Comparison of ENCODE assay signal across 33 cellular contexts in genomic region chr21:25831300-25831699, GRCh38.
DNase-seq lines count a peak whose midpoint lies in the region; ATAC-seq and TF ChIP-seq lines count a peak whose summit lies in the region.
"Had no signal": no experiment of that assay in that cellular context is flagged by ENCODE, and none has a peak within 500 bp of the region (broad histone marks: within the 10 kb centered on the region; RNA-seq: fewer than 3 reads in every experiment).

No MANE protein-coding gene starts in this region.

- no peak overlapping the region for H3K27ac Mint-ChIP-seq in stimulated activated effector memory CD8-positive, alpha-beta T cell treated with anti-CD3 and anti-CD28 coated beads, Interleukin-12 subunit alpha, Interleukin-12 subunit beta, amount 100 ng/mL, for 72 hours
- H3K27ac Mint-ChIP-seq in Caco-2 (ENCODE audit: unreplicated experiment): no peak overlapping the region
- H3K27ac Mint-ChIP-seq: activated CD4-positive, alpha-beta T cell treated with anti-CD3 and anti-CD28 coated beads, Interleukin-2, amount 10 ng/mL, durations not matched to agents 7 days and 5 days; activated naive CD4-positive, alpha-beta T cell treated with anti-CD3 and anti-CD28 coated beads, Interleukin-2, amount 50 U/mL, for 72 hours; CD8-positive, alpha-beta memory T cell; IgD-negative memory B cell; naive thymus-derived CD4-positive, alpha-beta T cell had no signal

- peaks cover 0 to 19% (median 5%) of the 10 kb centered on the region in 3 donors for H3K9me3 ChIP-seq in tibial artery
- H3K9me3 ChIP-seq in Caco-2: no peaks in the 10 kb centered on the region; the same call in 1 of the 2 replicates
- H3K9me3 ChIP-seq: Peyer's patch, prostate gland, right lobe of liver, thyroid gland, vagina had no signal

- no peaks in the 10 kb centered on the region for H3K36me3 ChIP-seq in tibial artery
- H3K36me3 ChIP-seq in Caco-2 (ENCODE audit: control insufficient read depth, insufficient read depth, low read length): no peaks in the 10 kb centered on the region
- H3K36me3 ChIP-seq: ascending aorta, cardiac muscle cell, heart left ventricle, Peyer's patch, prostate gland, right lobe of liver, thyroid gland, vagina had no signal

- H3K27ac ChIP-seq in tibial artery: no peak overlapping the region
- H3K27ac ChIP-seq: ascending aorta, cardiac muscle cell, heart left ventricle, Peyer's patch, prostate gland, right lobe of liver, thyroid gland, vagina, VCaP had no signal

- no peaks in the 10 kb centered on the region for H3K4me1 ChIP-seq in tibial artery
- no peaks in the 10 kb centered on the region for H3K4me1 ChIP-seq in Caco-2
- H3K4me1 ChIP-seq: ascending aorta, heart left ventricle, Peyer's patch, prostate gland, right lobe of liver, vagina had no signal

- H3K4me3 Mint-ChIP-seq in activated T-cell treated with anti-CD3 and anti-CD28 coated beads, Interleukin-2, amount 50 U/mL, for 4 hours: no peak overlapping the region
- H3K4me3 Mint-ChIP-seq in stimulated activated effector memory CD8-positive, alpha-beta T cell treated with anti-CD3 and anti-CD28 coated beads, Interleukin-12 subunit alpha, Interleukin-12 subunit beta, amount 100 ng/mL, for 72 hours: no peak overlapping the region
- no peak overlapping the region for H3K4me3 Mint-ChIP-seq in Caco-2 (ENCODE audit: unreplicated experiment)
- H3K4me3 Mint-ChIP-seq: activated CD4-positive, alpha-beta T cell treated with anti-CD3 and anti-CD28 coated beads, Interleukin-2, amount 10 ng/mL, durations not matched to agents 7 days and 5 days; CD8-positive, alpha-beta memory T cell; IgD-negative memory B cell; naive thymus-derived CD4-positive, alpha-beta T cell had no signal

- no peaks in the 10 kb centered on the region for H3K9me3 Mint-ChIP-seq in activated T-cell treated with anti-CD3 and anti-CD28 coated beads, Interleukin-2, amount 50 U/mL, for 4 hours
- H3K9me3 Mint-ChIP-seq in stimulated activated effector memory CD8-positive, alpha-beta T cell treated with anti-CD3 and anti-CD28 coated beads, Interleukin-12 subunit alpha, Interleukin-12 subunit beta, amount 100 ng/mL, for 72 hours: no peaks in the 10 kb centered on the region
- H3K9me3 Mint-ChIP-seq in Caco-2 (ENCODE audit: unreplicated experiment): peaks cover 15% of the 10 kb centered on the region

- no TSS peak for BruUV-seq in Caco-2 (replicated peaks; lab: Mats Ljungman, UMichigan)

- POLR2A ChIA-PET in Caco-2 (lab: Charles Lee): no interaction called here

- ATAC-seq in activated T-cell treated with anti-CD3 and anti-CD28 coated beads, Interleukin-2, amount 50 U/mL, for 4 hours: peak; percentile 27 to 71
- ATAC-seq in stimulated activated effector memory CD8-positive, alpha-beta T cell treated with anti-CD3 and anti-CD28 coated beads, Interleukin-12 subunit alpha, Interleukin-12 subunit beta, amount 100 ng/mL, for 72 hours: peak; percentile 95
- no peak for ATAC-seq in HG03280 (IDR thresholded peaks at IDR 0.05; ENCODE audit: unreplicated experiment)
- ATAC-seq: heart left ventricle; naive thymus-derived CD4-positive, alpha-beta T cell; right lobe of liver had no signal

- no peaks in the 10 kb centered on the region for H3K36me3 Mint-ChIP-seq in activated T-cell treated with anti-CD3 and anti-CD28 coated beads, Interleukin-2, amount 50 U/mL, for 4 hours (ENCODE audit: insufficient read depth)
- H3K36me3 Mint-ChIP-seq in stimulated activated effector memory CD8-positive, alpha-beta T cell treated with anti-CD3 and anti-CD28 coated beads, Interleukin-12 subunit alpha, Interleukin-12 subunit beta, amount 100 ng/mL, for 72 hours: no peaks in the 10 kb centered on the region
- H3K36me3 Mint-ChIP-seq in Caco-2 (ENCODE audit: insufficient read depth, unreplicated experiment): no peaks in the 10 kb centered on the region
- H3K36me3 Mint-ChIP-seq: activated naive CD4-positive, alpha-beta T cell treated with anti-CD3 and anti-CD28 coated beads, Interleukin-2, amount 50 U/mL, for 72 hours; CD8-positive, alpha-beta memory T cell; naive thymus-derived CD4-positive, alpha-beta T cell had no signal

- TF ChIP-seq CTCF in tibial artery (IDR thresholded peaks at IDR 0.05) (no peak), Caco-2 (IDR thresholded peaks at IDR 0.05; ENCODE audit: insufficient read depth in 1 of 2, low read depth in 1 of 2, low read length in 1 of 2, severe bottlenecking in 1 of 2, unreplicated experiment in 1 of 2) (no peak)

- no peak for DNase-seq in activated T-cell treated with anti-CD3 and anti-CD28 coated beads, Interleukin-2, amount 50 U/mL, for 4 hours
- DNase-seq in activated T-cell treated with anti-CD3 and anti-CD28 coated beads for 4 hours: no peak
- peak; percentile 73 for DNase-seq in LHCN-M2 (ENCODE audit: low read depth)
- DNase-seq in dermis blood vessel endothelial cell: peak; percentile 13
- DNase-seq in stimulated activated effector memory CD8-positive, alpha-beta T cell treated with anti-CD3 and anti-CD28 coated beads, Interleukin-12 subunit alpha, Interleukin-12 subunit beta, amount 100 ng/mL, for 72 hours (ENCODE audit: low spot score in 2 of 2): no peak
- no peak for DNase-seq in tibial artery
- no peak for DNase-seq in Caco-2
- DNase-seq: activated CD4-positive, alpha-beta T cell treated with anti-CD3 and anti-CD28 coated beads, Interleukin-2, amount 10 ng/mL, durations not matched to agents 7 days and 5 days; activated CD8-positive, alpha-beta memory T cell treated with anti-CD3 and anti-CD28 coated beads, Interleukin-2, amount 50 U/mL, for 48 hours; activated effector memory CD4-positive, alpha-beta T cell treated with Interleukin-2 at 50 U/mL for 16 hours; CD8-positive, alpha-beta memory T cell; effector CD4-positive, alpha-beta T cell; erythroblast; HCEC 1CT; heart left ventricle; naive thymus-derived CD4-positive, alpha-beta T cell; NCI-H1436 treated with DMSO at 0.1 percent for 48 hours; NCI-H2081 treated with DMSO at 0.1 percent for 48 hours; NCI-H226; nucleus accumbens; Peyer's patch; right lobe of liver; SHP77 treated with DMSO at 0.1 percent for 48 hours; stimulated activated CD8-positive, alpha-beta memory T cell treated with anti-CD3 and anti-CD28 coated beads, Interleukin-4, amount 100 ng/mL, for 48 hours; thyroid gland had no signal

- H3K27me3 Mint-ChIP-seq in activated T-cell treated with anti-CD3 and anti-CD28 coated beads, Interleukin-2, amount 50 U/mL, for 4 hours (ENCODE audit: low read depth): peaks cover 4% of the 10 kb centered on the region
- peaks cover 7% of the 10 kb centered on the region for H3K27me3 Mint-ChIP-seq in Caco-2 (ENCODE audit: insufficient read depth, unreplicated experiment)
- H3K27me3 Mint-ChIP-seq: activated CD4-positive, alpha-beta T cell treated with anti-CD3 and anti-CD28 coated beads, Interleukin-2, amount 10 ng/mL, durations not matched to agents 7 days and 5 days had no signal

- H3K4me3 ChIP-seq in tibial artery: no peak overlapping the region
- no peak overlapping the region for H3K4me3 ChIP-seq in Caco-2 (ENCODE audit: low read depth, low read length)
- H3K4me3 ChIP-seq: ascending aorta, cardiac muscle cell, heart left ventricle, Peyer's patch, prostate gland, right lobe of liver, thyroid gland, vagina had no signal

- H3K4me1 Mint-ChIP-seq in activated T-cell treated with anti-CD3 and anti-CD28 coated beads, Interleukin-2, amount 50 U/mL, for 4 hours (ENCODE audit: low read depth): no peaks in the 10 kb centered on the region
- peaks cover 10% of the 10 kb centered on the region for H3K4me1 Mint-ChIP-seq in stimulated activated effector memory CD8-positive, alpha-beta T cell treated with anti-CD3 and anti-CD28 coated beads, Interleukin-12 subunit alpha, Interleukin-12 subunit beta, amount 100 ng/mL, for 72 hours
- no peaks in the 10 kb centered on the region for H3K4me1 Mint-ChIP-seq in Caco-2 (ENCODE audit: low read depth, unreplicated experiment)
- H3K4me1 Mint-ChIP-seq: activated CD4-positive, alpha-beta T cell treated with anti-CD3 and anti-CD28 coated beads, Interleukin-2, amount 10 ng/mL, durations not matched to agents 7 days and 5 days; IgD-negative memory B cell had no signal

- CTCF ChIA-PET in Caco-2 (lab: Charles Lee): no interaction called here

- H3K27me3 ChIP-seq in tibial artery (no peaks in the 10 kb centered on the region), Caco-2 (replicated peaks; ENCODE audit: control insufficient read depth, insufficient read depth, low read length) (no peaks in the 10 kb centered on the region)
- H3K27me3 ChIP-seq: ascending aorta, cardiac muscle cell, heart left ventricle, Peyer's patch, right lobe of liver, thyroid gland, vagina had no signal

- intact Hi-C loops in tibial artery (cut with DNase I; ENCODE audit: low total_unique reads): no loop called here
- intact Hi-C loops in Caco-2 (cut with micrococcal nuclease; ENCODE audit: unreplicated experiment): no loop called here

Comparison
In these comparisons a context has a peak if more than half of its experiments do, and no peak if none do; other contexts are left out.
1. DNase-seq: peak in LHCN-M2 (single experiment) and dermis blood vessel endothelial cell (single experiment); none in activated T-cell treated with anti-CD3 and anti-CD28 coated beads, Interleukin-2, amount 50 U/mL, for 4 hours (single experiment), activated T-cell treated with anti-CD3 and anti-CD28 coated beads for 4 hours (single experiment), stimulated activated effector memory CD8-positive, alpha-beta T cell treated with anti-CD3 and anti-CD28 coated beads, Interleukin-12 subunit alpha, Interleukin-12 subunit beta, amount 100 ng/mL, for 72 hours (0 of 2), tibial artery (0 of 2) and Caco-2 (0 of 2).